33 cellular contexts compared by ENCODE assay signal in genomic region chr1:30702823-30703222, GRCh38. TPM values are rescaled to one million over a fixed set of nuclear protein-coding genes. Genes with fewer than 3 reads are reported as not detected.
"Had no signal": no experiment of that assay in that cellular context is flagged by ENCODE, and none has a peak within 500 bp of the region (broad histone marks: within the 10 kb centered on the region; RNA-seq: fewer than 3 reads in every experiment).

No MANE protein-coding gene starts in this region.

- H3K9me3 ChIP-seq: neutrophil, pancreas, prostate gland, right atrium auricular region, spleen, suprapubic skin, testis, tibial artery, transverse colon, upper lobe of right lung, uterus had no signal

- H3K36me3 ChIP-seq: neutrophil, pancreas, prostate gland, right atrium auricular region, spleen, suprapubic skin, tibial artery, transverse colon, upper lobe of right lung, uterus had no signal

- H3K27me3 ChIP-seq: pancreas, right atrium auricular region, testis, upper lobe of right lung, uterus had no signal

- H3K4me2 ChIP-seq: smooth muscle cell had no signal

- FAIRE-seq: pancreas had no signal

- H3K4me1 ChIP-seq: pancreas, prostate gland, upper lobe of right lung had no signal

- ATAC-seq: naive thymus-derived CD8-positive, alpha-beta T cell; natural killer cell treated with Interleukin-12 subunit alpha and Interleukin-12 subunit beta and Interleukin-15 and Interleukin-18, amount 100 ng/mL, for 72 hours; pancreas; sciatic nerve; stimulated activated memory B cell treated with anti-CD40 and anti-IgM and Interleukin-4, amounts not matched to agents 10 μg/mL and 1 μg/mL and 100 μg/mL, for 72 hours; stimulated activated naive CD8-positive, alpha-beta T cell treated with anti-CD3 and anti-CD28 coated beads, Interleukin-15, amount 100 ng/mL, for 72 hours; stimulated activated naive CD8-positive, alpha-beta T cell treated with anti-CD3 and anti-CD28 coated beads, Interleukin-15, Interleukin-2, amounts not matched to agents 100 U/mL and 50 U/mL, for 24 hours; upper lobe of right lung had no signal

- H3K27ac ChIP-seq: neutrophil, pancreas, prostate gland, right atrium auricular region, spleen, suprapubic skin, testis, tibial artery, transverse colon, upper lobe of right lung had no signal

- DNase-seq: naive B cell; naive thymus-derived CD8-positive, alpha-beta T cell; nephron progenitor cell; nucleus accumbens; pancreas; retina; spleen; stimulated activated CD4-positive, alpha-beta T cell treated with anti-CD3 and anti-CD28 coated beads, Interleukin-12 subunit alpha, Interleukin-12 subunit beta, amount 100 ng/mL, for 4 hours; stimulated activated CD4-positive, alpha-beta T cell treated with anti-CD3 and anti-CD28 coated beads, Interleukin-1b, Interleukin-23, amount 100 ng/mL, for 48 hours; stimulated activated CD4-positive, alpha-beta T cell treated with anti-CD3 and anti-CD28 coated beads, Interleukin-4, amount 100 ng/mL, for 1 hour; stimulated activated CD4-positive, alpha-beta T cell treated with anti-CD3 and anti-CD28 coated beads, Interleukin-4, amount 100 ng/mL, for 4 hours; stimulated activated CD8-positive, alpha-beta memory T cell treated with anti-CD3 and anti-CD28 coated beads, Interleukin-4, amount 100 ng/mL, for 48 hours; stimulated activated naive CD4-positive, alpha-beta T cell; stimulated activated naive CD8-positive, alpha-beta T cell treated with anti-CD3 and anti-CD28 coated beads, Interleukin-15, amount 100 ng/mL, for 72 hours; stimulated activated naive CD8-positive, alpha-beta T cell treated with anti-CD3 and anti-CD28 coated beads, Interleukin-15, Interleukin-2, amounts not matched to agents 100 U/mL and 50 U/mL, for 24 hours; substantia nigra; testis; tibial artery; transverse colon; upper lobe of right lung; uterus had no signal

- H3K4me3 ChIP-seq: pancreas, prostate gland, right atrium auricular region, skin epidermis, smooth muscle cell, spleen, suprapubic skin, testis, tibial artery, transverse colon, upper lobe of right lung, uterus had no signal

RNA-seq across cellular contexts. Expression of gene MATN1, which starts 20.6 kb away (rescaled TPM):
- total RNA-seq: posterior vena cava, pulmonary artery endothelial cell, right atrium auricular region, transverse colon, upper lobe of right lung had no signal

RNA-seq across cellular contexts. Expression of gene LAPTM5, which starts 54.8 kb away (rescaled TPM):
- total RNA-seq: osteocyte had no signal
